In genomic region chr5:93580387-93581100, GRCh38 we compare ENCODE assay signal across 7 cellular contexts. TPM values are rescaled to one million over a fixed set of nuclear protein-coding genes. Genes with fewer than 3 reads are reported as not detected.
DNase-seq lines count a peak whose midpoint lies in the region; ATAC-seq and TF ChIP-seq lines count a peak whose summit lies in the region.

No MANE protein-coding gene starts in this region.

- H3K9me3 Mint-ChIP-seq in endodermal cell (no peaks in the 10 kb centered on the region), naive B cell (peaks cover 0 to 3% (median 0%) of the 10 kb centered on the region in 7 donors)

- no peaks in the 10 kb centered on the region for H3K36me3 Mint-ChIP-seq in endodermal cell (ENCODE audit: low read depth)
- peaks cover 0 to 11% of the 10 kb centered on the region in 2 donors for H3K36me3 Mint-ChIP-seq in naive B cell

- no peak overlapping the region for H3K9ac ChIP-seq in endodermal cell (ENCODE audit: extremely low read depth, low read length, poor library complexity, severe bottlenecking)

- H3K27ac Mint-ChIP-seq in endodermal cell, result no peak overlapping the region
- peak overlapping the region in 4 of 6 donors; percentile 14 to 83 (median 81) for H3K27ac Mint-ChIP-seq in naive B cell

- H3K27me3 Mint-ChIP-seq in endodermal cell (ENCODE audit: insufficient read depth), result peaks cover 64% of the 10 kb centered on the region
- peaks cover 35 to 53% (median 42%) of the 10 kb centered on the region in 3 donors for H3K27me3 Mint-ChIP-seq in naive B cell

- H3K4me3 ChIP-seq in GM08714 (ENCODE audit: low read length), result peak overlapping the region; percentile 58
- H3K4me3 ChIP-seq in endodermal cell (ENCODE audit: low read length), result peak overlapping the region; percentile 81

- no peak for ATAC-seq in naive B cell (ENCODE audit: low read depth in 2 of 2)

- peak overlapping the region; percentile 80 for H3K27ac ChIP-seq in endodermal cell (ENCODE audit: low read depth, low read length)

- H3K9me3 ChIP-seq in endodermal cell (ENCODE audit: control insufficient read depth, low read length), result no peaks in the 10 kb centered on the region

- H3K27me3 ChIP-seq in endodermal cell (ENCODE audit: control insufficient read depth, insufficient read depth, low read length, poor library complexity, severe bottlenecking), result peaks cover 87% of the 10 kb centered on the region

- peak; percentile 15 for DNase-seq in NCI-H460 (ENCODE audit: extremely low read depth, low read depth)
- DNase-seq in endodermal cell, result no peak
- DNase-seq in naive B cell, result no peak
- DNase-seq in AML-193 (lab: John Stamatoyannopoulos, UW), result no peak
- no peak for DNase-seq in SIG-M5 treated with dmso at 0.1 percent for 504 hours (lab: John Stamatoyannopoulos, UW; ENCODE audit: unreplicated experiment)
- no peak for DNase-seq in activated gamma-delta T cell (lab: John Stamatoyannopoulos, UW)

- no peak overlapping the region for H3K4me3 Mint-ChIP-seq in endodermal cell
- H3K4me3 Mint-ChIP-seq in naive B cell, result peak overlapping the region in 6 of 8 donors; percentile 58 to 90 (median 84)

- no peak for TF ChIP-seq CTCF in endodermal cell (conservative IDR thresholded peaks at IDR 0.05)

- H3K4me1 ChIP-seq in endodermal cell (ENCODE audit: control insufficient read depth, insufficient read depth, low read length), result no peaks in the 10 kb centered on the region

- H3K4me1 Mint-ChIP-seq in endodermal cell (peaks cover 16% of the 10 kb centered on the region), naive B cell (peaks cover 19 to 28% (median 20%) of the 10 kb centered on the region in 3 donors)

- no peaks in the 10 kb centered on the region for H3K36me3 ChIP-seq in endodermal cell (ENCODE audit: control insufficient read depth, insufficient read depth, low read length)

- 0 to 1% methylated on average over 20 to 49 of the region's 49 CpGs for WGBS in endodermal cell (ENCODE audit: insufficient coverage in 1 of 2, insufficient read length in 1 of 2), 2 experiments

RNA-seq across cellular contexts. Expression of gene NR2F1-AS1, which starts 0.5 kb away (rescaled TPM):
- 17.0 and 17.7 TPM in 2 replicates for total RNA-seq in NCI-H460 (2014; rRNA removed; shearing (Covaris generic))
- polyA plus RNA-seq in NCI-H460 (2014; cell fraction: nucleus; rRNA removed), result 3.0 and 9.9 TPM in 2 replicates
- total RNA-seq in endodermal cell, result 1 to 10 TPM; 1.4 to 3.3 TPM
- 37.1 TPM for polyA plus RNA-seq in endodermal cell (2013, experiment 1 of 2)
- 26.7 TPM for polyA plus RNA-seq in endodermal cell (2013, experiment 2 of 2)
- not detected for polyA plus RNA-seq in naive B cell (ENCODE audit: low read depth in 6 of 6)

RNA-seq across cellular contexts. Expression of gene NR2F1, which starts 2.5 kb away (rescaled TPM):
- total RNA-seq in NCI-H460 (2014; rRNA removed; shearing (Covaris generic)), result 17.8 and 18.4 TPM in 2 replicates
- polyA plus RNA-seq in NCI-H460 (2014; cell fraction: nucleus; rRNA removed), result 30.5 and 51.6 TPM in 2 replicates
- under 1 TPM in 1 of 2 donors, not detected in 1; 0.22 TPM for total RNA-seq in endodermal cell
- 304 TPM for polyA plus RNA-seq in endodermal cell (2013, experiment 1 of 2)
- 263 TPM for polyA plus RNA-seq in endodermal cell (2013, experiment 2 of 2)
- not detected for polyA plus RNA-seq in naive B cell (ENCODE audit: low read depth in 6 of 6)

Comparison
In these comparisons a context has a peak if more than half of its experiments do, and no peak if none do; other contexts are left out.
1. RNA of gene NR2F1, which starts 2.5 kb away (total RNA-seq): 17.8 to 18.4 TPM in NCI-H460; 0.22 TPM in endodermal cell; every median in the first group is over 10 times any median in the second.